18 cellular contexts compared by ENCODE assay signal in the genomic region with DNA sequence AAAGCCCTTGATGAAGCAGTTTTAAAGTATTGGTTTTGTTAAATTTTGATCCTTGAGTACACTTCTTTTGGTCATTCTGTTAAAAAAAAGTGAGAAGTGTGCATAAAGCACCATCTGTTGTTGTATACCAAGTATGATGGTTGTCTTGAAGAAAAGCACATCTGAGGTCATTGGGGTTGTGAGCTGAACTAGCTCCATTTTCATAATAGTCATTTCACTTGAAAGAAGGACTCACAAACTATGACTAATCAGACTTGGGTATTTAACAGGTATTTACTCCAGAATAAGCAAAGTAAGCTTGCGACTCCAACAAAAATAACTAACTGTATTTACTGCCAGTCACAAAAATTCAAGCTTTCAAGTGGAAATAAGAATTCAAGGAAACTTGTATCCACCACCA. TPM values are rescaled to one million over a fixed set of nuclear protein-coding genes. Genes with fewer than 3 reads are reported as not detected.
A peak's percentile ranks its signal among the peaks of the same experiment; 100 is the strongest.
DNase-seq lines count a peak whose midpoint lies in the region; ATAC-seq, FAIRE-seq and TF ChIP-seq lines count a peak whose summit lies in the region.
"Had no signal": no experiment of that assay in that cellular context is flagged by ENCODE, and none has a peak within 500 bp of the region (broad histone marks: within the 10 kb centered on the region; RNA-seq: fewer than 3 reads in every experiment).

No MANE protein-coding gene starts in this region.

- TF ChIP-seq CTCF in WTC11 (IDR thresholded peaks at IDR 0.05) (no peak), fibroblast of mammary gland (conservative IDR thresholded peaks at IDR 0.05; ENCODE audit: control insufficient read depth, insufficient read depth, low read depth, low read length) (no peak), D721Med (IDR thresholded peaks at IDR 0.05; ENCODE audit: insufficient read depth, missing control alignments) (no peak)

- H3K27me3 Mint-ChIP-seq in activated T-cell treated with anti-CD3 and anti-CD28 coated beads, Interleukin-2, amount 50 U/mL, for 72 hours (ENCODE audit: low read depth): no peaks in the 10 kb centered on the region
- no peaks in the 10 kb centered on the region for H3K27me3 Mint-ChIP-seq in WTC11 (ENCODE audit: low read depth)
- H3K27me3 Mint-ChIP-seq in stimulated activated naive B cell treated with anti-CD40 and anti-IgM and Interleukin-4, amounts not matched to agents 10 μg/mL and 1 μg/mL and 100 μg/mL, for 72 hours: peaks cover 19 to 28% of the 10 kb centered on the region in 2 donors

- no peaks in the 10 kb centered on the region for H3K36me3 Mint-ChIP-seq in activated T-cell treated with anti-CD3 and anti-CD28 coated beads, Interleukin-2, amount 50 U/mL, for 72 hours (ENCODE audit: insufficient read depth in 2 of 2)
- H3K36me3 Mint-ChIP-seq in WTC11: peaks cover 6% of the 10 kb centered on the region
- H3K36me3 Mint-ChIP-seq in stimulated activated naive B cell treated with anti-CD40 and anti-IgM and Interleukin-4, amounts not matched to agents 10 μg/mL and 1 μg/mL and 100 μg/mL, for 72 hours: no peaks in the 10 kb centered on the region

- ATAC-seq in activated T-cell treated with anti-CD3 and anti-CD28 coated beads, Interleukin-2, amount 50 U/mL, for 72 hours (replicated peaks in 1 of 2): peak; percentile 53 to 83
- ATAC-seq in WTC11: no peak
- no peak for ATAC-seq in stimulated activated naive B cell treated with anti-CD40 and anti-IgM and Interleukin-4, amounts not matched to agents 10 μg/mL and 1 μg/mL and 100 μg/mL, for 72 hours (replicated peaks)
- ATAC-seq: GM12878 had no signal

- no peak overlapping the region for H3K27ac Mint-ChIP-seq in activated T-cell treated with anti-CD3 and anti-CD28 coated beads, Interleukin-2, amount 50 U/mL, for 72 hours
- H3K27ac Mint-ChIP-seq in WTC11: peak overlapping the region; percentile 61
- H3K27ac Mint-ChIP-seq in stimulated activated naive B cell treated with anti-CD40 and anti-IgM and Interleukin-4, amounts not matched to agents 10 μg/mL and 1 μg/mL and 100 μg/mL, for 72 hours: no peak overlapping the region

- no peak for FAIRE-seq in D721Med (lab: Jason Lieb, UNC)
- FAIRE-seq: GM12878 had no signal

- no peak for DNase-seq in activated T-cell treated with anti-CD3 and anti-CD28 coated beads, Interleukin-2, amount 50 U/mL, for 72 hours
- no peak for DNase-seq in activated T-cell treated with anti-CD3 and anti-CD28 coated beads for 4 hours
- no peak for DNase-seq in WTC11 (ENCODE audit: low spot score)
- peak; percentile 32 for DNase-seq in fibroblast of mammary gland (ENCODE audit: low read depth)
- DNase-seq in stimulated activated naive B cell treated with anti-CD40 and anti-IgM and Interleukin-4, amounts not matched to agents 10 μg/mL and 1 μg/mL and 100 μg/mL, for 72 hours: no peak
- no peak for DNase-seq in NCI-H82 (lab: John Stamatoyannopoulos, UW)
- DNase-seq in D721Med (ENCODE audit: insufficient read length, low spot score): no peak
- DNase-seq in OCI-M1 (lab: John Stamatoyannopoulos, UW): no peak
- DNase-seq: 8988T, HCEC 1CT, KG1, MM.1S, NCI-H1105, NCI-H187 treated with DMSO at 0.1 percent for 48 hours, NCI-H2171 treated with DMSO at 0.1 percent for 48 hours, SW 1271 had no signal

- no peak overlapping the region for H3K4me3 ChIP-seq in fibroblast of mammary gland (ENCODE audit: control insufficient read depth, low read depth, low read length)
- H3K4me3 ChIP-seq: GM12878, SJSA1 had no signal

- H3K4me3 Mint-ChIP-seq in activated T-cell treated with anti-CD3 and anti-CD28 coated beads, Interleukin-2, amount 50 U/mL, for 72 hours: no peak overlapping the region
- H3K4me3 Mint-ChIP-seq in WTC11: no peak overlapping the region
- H3K4me3 Mint-ChIP-seq in stimulated activated naive B cell treated with anti-CD40 and anti-IgM and Interleukin-4, amounts not matched to agents 10 μg/mL and 1 μg/mL and 100 μg/mL, for 72 hours: no peak overlapping the region

- no peaks in the 10 kb centered on the region for H3K9me3 Mint-ChIP-seq in activated T-cell treated with anti-CD3 and anti-CD28 coated beads, Interleukin-2, amount 50 U/mL, for 72 hours
- H3K9me3 Mint-ChIP-seq in WTC11: peaks cover 3% of the 10 kb centered on the region; the same call in 1 of the 2 replicates
- no peaks in the 10 kb centered on the region for H3K9me3 Mint-ChIP-seq in stimulated activated naive B cell treated with anti-CD40 and anti-IgM and Interleukin-4, amounts not matched to agents 10 μg/mL and 1 μg/mL and 100 μg/mL, for 72 hours

- peaks cover 25% of the 10 kb centered on the region for H3K4me1 Mint-ChIP-seq in activated T-cell treated with anti-CD3 and anti-CD28 coated beads, Interleukin-2, amount 50 U/mL, for 72 hours (ENCODE audit: low read depth)
- peaks cover 71% of the 10 kb centered on the region for H3K4me1 Mint-ChIP-seq in WTC11
- H3K4me1 Mint-ChIP-seq in stimulated activated naive B cell treated with anti-CD40 and anti-IgM and Interleukin-4, amounts not matched to agents 10 μg/mL and 1 μg/mL and 100 μg/mL, for 72 hours: no peaks in the 10 kb centered on the region

- CTCF ChIA-PET in WTC11 (lab: Charles Lee): interaction anchor here (1.0 kb wide), 1 partner anchor 194 kb away, joined by 3 read pairs; no protein-coding TSS in a partner anchor

- POLR2A ChIA-PET in WTC11 (lab: Charles Lee): no interaction called here

TF ChIP-seq in WTC11, 78 proteins besides CTCF, POLR2A, EP300 and RAD21 (continues in another document):
- TF ChIP-seq MXD4 (CRISPR knock-in tag; IDR thresholded peaks at IDR 0.05; ENCODE audit: borderline replicate concordance) (no peak), JUN (CRISPR knock-in tag; IDR thresholded peaks at IDR 0.05) (no peak), GTF2I (CRISPR knock-in tag; conservative IDR thresholded peaks at IDR 0.05) (no peak), IRF2 (CRISPR knock-in tag; IDR thresholded peaks at IDR 0.05; ENCODE audit: borderline replicate concordance, low read depth) (no peak)
- TF ChIP-seq, protein P1, sequence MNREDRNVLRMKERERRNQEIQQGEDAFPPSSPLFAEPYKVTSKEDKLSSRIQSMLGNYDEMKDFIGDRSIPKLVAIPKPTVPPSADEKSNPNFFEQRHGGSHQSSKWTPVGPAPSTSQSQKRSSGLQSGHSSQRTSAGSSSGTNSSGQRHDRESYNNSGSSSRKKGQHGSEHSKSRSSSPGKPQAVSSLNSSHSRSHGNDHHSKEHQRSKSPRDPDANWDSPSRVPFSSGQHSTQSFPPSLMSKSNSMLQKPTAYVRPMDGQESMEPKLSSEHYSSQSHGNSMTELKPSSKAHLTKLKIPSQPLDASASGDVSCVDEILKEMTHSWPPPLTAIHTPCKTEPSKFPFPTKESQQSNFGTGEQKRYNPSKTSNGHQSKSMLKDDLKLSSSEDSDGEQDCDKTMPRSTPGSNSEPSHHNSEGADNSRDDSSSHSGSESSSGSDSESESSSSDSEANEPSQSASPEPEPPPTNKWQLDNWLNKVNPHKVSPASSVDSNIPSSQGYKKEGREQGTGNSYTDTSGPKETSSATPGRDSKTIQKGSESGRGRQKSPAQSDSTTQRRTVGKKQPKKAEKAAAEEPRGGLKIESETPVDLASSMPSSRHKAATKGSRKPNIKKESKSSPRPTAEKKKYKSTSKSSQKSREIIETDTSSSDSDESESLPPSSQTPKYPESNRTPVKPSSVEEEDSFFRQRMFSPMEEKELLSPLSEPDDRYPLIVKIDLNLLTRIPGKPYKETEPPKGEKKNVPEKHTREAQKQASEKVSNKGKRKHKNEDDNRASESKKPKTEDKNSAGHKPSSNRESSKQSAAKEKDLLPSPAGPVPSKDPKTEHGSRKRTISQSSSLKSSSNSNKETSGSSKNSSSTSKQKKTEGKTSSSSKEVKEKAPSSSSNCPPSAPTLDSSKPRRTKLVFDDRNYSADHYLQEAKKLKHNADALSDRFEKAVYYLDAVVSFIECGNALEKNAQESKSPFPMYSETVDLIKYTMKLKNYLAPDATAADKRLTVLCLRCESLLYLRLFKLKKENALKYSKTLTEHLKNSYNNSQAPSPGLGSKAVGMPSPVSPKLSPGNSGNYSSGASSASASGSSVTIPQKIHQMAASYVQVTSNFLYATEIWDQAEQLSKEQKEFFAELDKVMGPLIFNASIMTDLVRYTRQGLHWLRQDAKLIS (CRISPR knock-in tag; IDR thresholded peaks at IDR 0.05; ENCODE audit: borderline replicate concordance): no peak
- TF ChIP-seq, protein P2, sequence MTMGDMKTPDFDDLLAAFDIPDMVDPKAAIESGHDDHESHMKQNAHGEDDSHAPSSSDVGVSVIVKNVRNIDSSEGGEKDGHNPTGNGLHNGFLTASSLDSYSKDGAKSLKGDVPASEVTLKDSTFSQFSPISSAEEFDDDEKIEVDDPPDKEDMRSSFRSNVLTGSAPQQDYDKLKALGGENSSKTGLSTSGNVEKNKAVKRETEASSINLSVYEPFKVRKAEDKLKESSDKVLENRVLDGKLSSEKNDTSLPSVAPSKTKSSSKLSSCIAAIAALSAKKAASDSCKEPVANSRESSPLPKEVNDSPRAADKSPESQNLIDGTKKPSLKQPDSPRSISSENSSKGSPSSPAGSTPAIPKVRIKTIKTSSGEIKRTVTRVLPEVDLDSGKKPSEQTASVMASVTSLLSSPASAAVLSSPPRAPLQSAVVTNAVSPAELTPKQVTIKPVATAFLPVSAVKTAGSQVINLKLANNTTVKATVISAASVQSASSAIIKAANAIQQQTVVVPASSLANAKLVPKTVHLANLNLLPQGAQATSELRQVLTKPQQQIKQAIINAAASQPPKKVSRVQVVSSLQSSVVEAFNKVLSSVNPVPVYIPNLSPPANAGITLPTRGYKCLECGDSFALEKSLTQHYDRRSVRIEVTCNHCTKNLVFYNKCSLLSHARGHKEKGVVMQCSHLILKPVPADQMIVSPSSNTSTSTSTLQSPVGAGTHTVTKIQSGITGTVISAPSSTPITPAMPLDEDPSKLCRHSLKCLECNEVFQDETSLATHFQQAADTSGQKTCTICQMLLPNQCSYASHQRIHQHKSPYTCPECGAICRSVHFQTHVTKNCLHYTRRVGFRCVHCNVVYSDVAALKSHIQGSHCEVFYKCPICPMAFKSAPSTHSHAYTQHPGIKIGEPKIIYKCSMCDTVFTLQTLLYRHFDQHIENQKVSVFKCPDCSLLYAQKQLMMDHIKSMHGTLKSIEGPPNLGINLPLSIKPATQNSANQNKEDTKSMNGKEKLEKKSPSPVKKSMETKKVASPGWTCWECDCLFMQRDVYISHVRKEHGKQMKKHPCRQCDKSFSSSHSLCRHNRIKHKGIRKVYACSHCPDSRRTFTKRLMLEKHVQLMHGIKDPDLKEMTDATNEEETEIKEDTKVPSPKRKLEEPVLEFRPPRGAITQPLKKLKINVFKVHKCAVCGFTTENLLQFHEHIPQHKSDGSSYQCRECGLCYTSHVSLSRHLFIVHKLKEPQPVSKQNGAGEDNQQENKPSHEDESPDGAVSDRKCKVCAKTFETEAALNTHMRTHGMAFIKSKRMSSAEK (CRISPR knock-in tag; IDR thresholded peaks at IDR 0.05; ENCODE audit: borderline replicate concordance): no peak
- TF ChIP-seq, protein P3, sequence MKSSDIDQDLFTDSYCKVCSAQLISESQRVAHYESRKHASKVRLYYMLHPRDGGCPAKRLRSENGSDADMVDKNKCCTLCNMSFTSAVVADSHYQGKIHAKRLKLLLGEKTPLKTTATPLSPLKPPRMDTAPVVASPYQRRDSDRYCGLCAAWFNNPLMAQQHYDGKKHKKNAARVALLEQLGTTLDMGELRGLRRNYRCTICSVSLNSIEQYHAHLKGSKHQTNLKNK (CRISPR knock-in tag; IDR thresholded peaks at IDR 0.05): no peak

RNA-seq across cellular contexts. Expression of a gene that starts 35.1 kb away (rescaled TPM):
- 1 to 10 TPM; 5.1 to 5.3 TPM for total RNA-seq in activated T-cell treated with anti-CD3 and anti-CD28 coated beads, Interleukin-2, amount 50 U/mL, for 72 hours
- total RNA-seq in WTC11 (2021): 26.1 to 30.0 TPM (median 28.0 TPM) in 3 replicates

Comparison
In these comparisons a context has a peak if more than half of its experiments do, and no peak if none do; other contexts are left out.
1. ATAC-seq: peak in activated T-cell treated with anti-CD3 and anti-CD28 coated beads, Interleukin-2, amount 50 U/mL, for 72 hours (2 of 2); none in WTC11 (single experiment) and stimulated activated naive B cell treated with anti-CD40 and anti-IgM and Interleukin-4, amounts not matched to agents 10 μg/mL and 1 μg/mL and 100 μg/mL, for 72 hours (0 of 2).